Comparison of ENCODE assay signal across 13 cellular contexts in the genomic region with DNA sequence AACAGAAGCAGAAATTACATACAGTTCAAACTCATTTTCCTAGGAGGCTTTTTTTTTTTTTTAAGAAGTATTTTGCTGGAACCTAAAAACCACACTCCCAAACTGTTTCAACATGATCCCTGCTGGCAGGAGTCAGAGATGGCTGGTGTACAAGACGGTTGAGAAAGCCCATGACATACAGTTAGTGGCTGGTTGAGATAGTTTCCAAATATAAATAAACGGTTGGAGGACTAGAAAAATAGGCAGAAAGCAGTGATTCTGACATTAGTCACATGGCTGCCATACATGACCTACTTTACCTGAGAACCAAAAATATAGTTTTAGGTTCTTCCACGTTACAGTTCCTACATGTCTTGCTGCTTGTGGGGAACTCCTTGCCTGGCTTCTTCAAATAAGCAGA. TPM values are rescaled to one million over a fixed set of nuclear protein-coding genes. Genes with fewer than 3 reads are reported as not detected.
DNase-seq lines count a peak whose midpoint lies in the region; ATAC-seq and TF ChIP-seq lines count a peak whose summit lies in the region.
"Had no signal": no experiment of that assay in that cellular context is flagged by ENCODE, and none has a peak within 500 bp of the region (broad histone marks: within the 10 kb centered on the region; RNA-seq: fewer than 3 reads in every experiment).

No MANE protein-coding gene starts in this region.

- H3K27ac ChIP-seq in WERI-Rb-1 (peak overlapping the region; percentile 53), left ventricle myocardium inferior (replicated peaks) (peak overlapping the region; percentile 33), thyroid gland (no peak overlapping the region)

- TF ChIP-seq CTCF in HFFc6 (IDR thresholded peaks at IDR 0.05) (0 out of 2 replicates have a peak, but pooled peaks have one; percentile 35), WERI-Rb-1 (IDR thresholded peaks at IDR 0.05; ENCODE audit: low read depth, low read length) (no peak), left ventricle myocardium inferior (IDR thresholded peaks at IDR 0.05; ENCODE audit: borderline replicate concordance) (no peak), thyroid gland (IDR thresholded peaks at IDR 0.05) (no peak), mesothelial cell of epicardium (IDR thresholded peaks at IDR 0.05; ENCODE audit: unreplicated experiment) (no peak)

- ATAC-seq in HG03097 (IDR thresholded peaks at IDR 0.05; ENCODE audit: low FRiP score, unreplicated experiment) (no peak), HG03045 (IDR thresholded peaks at IDR 0.05; ENCODE audit: unreplicated experiment) (no peak)
- ATAC-seq: left lobe of liver; stimulated activated effector memory CD8-positive, alpha-beta T cell treated with anti-CD3 and anti-CD28 coated beads, Interleukin-12 subunit alpha, Interleukin-12 subunit beta, amount 100 ng/mL, for 72 hours had no signal

- H3K27ac Mint-ChIP-seq in HFFc6: peak overlapping the region; percentile 85
- H3K27ac Mint-ChIP-seq in mesothelial cell of epicardium: no peak overlapping the region
- H3K27ac Mint-ChIP-seq: activated T-helper 1 cell treated with anti-CD3 and anti-CD28 coated beads, Interleukin-12 subunit alpha, Interleukin-12 subunit beta, Interleukin-2, Interleukin-4 antibody, amounts not matched to agents 30 ng/mL and 10 ng/mL and 1 ng/mL, durations not matched to agents 14 hours and 24 hours and 36 hours; endodermal cell; stimulated activated effector memory CD8-positive, alpha-beta T cell treated with anti-CD3 and anti-CD28 coated beads, Interleukin-12 subunit alpha, Interleukin-12 subunit beta, amount 100 ng/mL, for 72 hours had no signal

- TF ChIP-seq POLR2A in thyroid gland (IDR thresholded peaks at IDR 0.05): no peak

- H3K4me1 Mint-ChIP-seq in HFFc6 (ENCODE audit: low read depth): peaks cover 96% of the 10 kb centered on the region
- peaks cover 48% of the 10 kb centered on the region for H3K4me1 Mint-ChIP-seq in mesothelial cell of epicardium
- H3K4me1 Mint-ChIP-seq: stimulated activated effector memory CD8-positive, alpha-beta T cell treated with anti-CD3 and anti-CD28 coated beads, Interleukin-12 subunit alpha, Interleukin-12 subunit beta, amount 100 ng/mL, for 72 hours had no signal

- H3K4me1 ChIP-seq in left ventricle myocardium inferior (peaks cover 10% of the 10 kb centered on the region), thyroid gland (peaks cover 8 to 25% of the 10 kb centered on the region in 2 donors)

- WGBS in thyroid gland, 2 donors: 58 to 67% methylated on average over 3 of the region's 3 CpGs

- H3K27me3 ChIP-seq in WERI-Rb-1 (ENCODE audit: insufficient read depth, low read depth, severe bottlenecking) (no peaks in the 10 kb centered on the region), left ventricle myocardium inferior (ENCODE audit: low read depth) (no peaks in the 10 kb centered on the region), thyroid gland (no peaks in the 10 kb centered on the region)

- DNase-seq in HFFc6: peak; percentile 89
- DNase-seq in WERI-Rb-1: no peak
- DNase-seq in left ventricle myocardium inferior: peak; percentile 45
- peak; percentile 21 to 27 for DNase-seq in thyroid gland
- DNase-seq in T1000 (lab: John Stamatoyannopoulos, UW): no peak
- no peak for DNase-seq in mesothelial cell of epicardium (ENCODE audit: low spot score in 2 of 2, unreplicated experiment in 2 of 2)
- DNase-seq: endodermal cell, small intestine had no signal

- H3K27me3 Mint-ChIP-seq in HFFc6 (ENCODE audit: insufficient read depth) (peaks cover 1% of the 10 kb centered on the region; the same call in 1 of the 2 replicates), mesothelial cell of epicardium (ENCODE audit: low read depth) (no peaks in the 10 kb centered on the region)

- intact Hi-C loops in left ventricle myocardium inferior (cut with micrococcal nuclease) (no loop called here), thyroid gland (cut with DNase I) (loop anchor here (5.0 to 10.0 kb wide), 2 partner anchors 251 to 393 kb away; a partner anchor contains a TSS)

- no peak overlapping the region for H3K4me3 ChIP-seq in WERI-Rb-1 (ENCODE audit: low read depth, low read length)
- H3K4me3 ChIP-seq in left ventricle myocardium inferior: no peak overlapping the region
- H3K4me3 ChIP-seq in thyroid gland (replicated peaks in 1 of 3): no peak overlapping the region

- H3K36me3 Mint-ChIP-seq in HFFc6 (ENCODE audit: low read depth): no peaks in the 10 kb centered on the region; the same call in 1 of the 2 replicates
- no peaks in the 10 kb centered on the region for H3K36me3 Mint-ChIP-seq in mesothelial cell of epicardium
- H3K36me3 Mint-ChIP-seq: stimulated activated effector memory CD8-positive, alpha-beta T cell treated with anti-CD3 and anti-CD28 coated beads, Interleukin-12 subunit alpha, Interleukin-12 subunit beta, amount 100 ng/mL, for 72 hours had no signal

- H3K9me3 ChIP-seq in WERI-Rb-1 (ENCODE audit: severe bottlenecking) (no peaks in the 10 kb centered on the region), left ventricle myocardium inferior (replicated peaks) (no peaks in the 10 kb centered on the region), thyroid gland (no peaks in the 10 kb centered on the region)

- H3K4me3 Mint-ChIP-seq in HFFc6 (peak overlapping the region; percentile 22), mesothelial cell of epicardium (no peak overlapping the region)
- H3K4me3 Mint-ChIP-seq: activated T-helper 1 cell treated with anti-CD3 and anti-CD28 coated beads, Interleukin-12 subunit alpha, Interleukin-12 subunit beta, Interleukin-2, Interleukin-4 antibody, amounts not matched to agents 30 ng/mL and 10 ng/mL and 1 ng/mL, durations not matched to agents 14 hours and 24 hours and 36 hours; endodermal cell; stimulated activated effector memory CD8-positive, alpha-beta T cell treated with anti-CD3 and anti-CD28 coated beads, Interleukin-12 subunit alpha, Interleukin-12 subunit beta, amount 100 ng/mL, for 72 hours had no signal

- H3K9me3 Mint-ChIP-seq in HFFc6 (no peaks in the 10 kb centered on the region; the same call in 1 of the 2 replicates), mesothelial cell of epicardium (no peaks in the 10 kb centered on the region)
- H3K9me3 Mint-ChIP-seq: activated T-helper 1 cell treated with anti-CD3 and anti-CD28 coated beads, Interleukin-12 subunit alpha, Interleukin-12 subunit beta, Interleukin-2, Interleukin-4 antibody, amounts not matched to agents 30 ng/mL and 10 ng/mL and 1 ng/mL, durations not matched to agents 14 hours and 24 hours and 36 hours had no signal

- H3K36me3 ChIP-seq in WERI-Rb-1 (no peaks in the 10 kb centered on the region), left ventricle myocardium inferior (no peaks in the 10 kb centered on the region), thyroid gland (no peaks in the 10 kb centered on the region)

RNA-seq across cellular contexts. Expression of a gene that starts 31.7 kb away (rescaled TPM):
- 100 to 1,000 TPM; 101 to 158 (median 151) TPM for total RNA-seq in HFFc6 (2021; fragmentation: NEBNext Ultra II Directional; extraction: Animal tissue kit (Norgen Biotek cat#: 25700))
- total RNA-seq in left ventricle myocardium inferior: 3.7 TPM
- 10 to 100 TPM; 10.1 to 29.6 (median 23.0) TPM for total RNA-seq in thyroid gland
- total RNA-seq in mesothelial cell of epicardium: 137 to 144 TPM (median 140 TPM) in 3 replicates

Comparison
In these comparisons a context has a peak if more than half of its experiments do, and no peak if none do; other contexts are left out.
1. DNase-seq: peak in HFFc6 (single experiment), left ventricle myocardium inferior (single experiment) and thyroid gland (2 of 2); none in WERI-Rb-1 (single experiment), T1000 (single experiment) and mesothelial cell of epicardium (0 of 2).
2. H3K27ac ChIP-seq: peak in WERI-Rb-1 (single experiment) and left ventricle myocardium inferior (single experiment); none in thyroid gland (0 of 3).